ENCODE assay signal across 8 cellular contexts in the genomic region with DNA sequence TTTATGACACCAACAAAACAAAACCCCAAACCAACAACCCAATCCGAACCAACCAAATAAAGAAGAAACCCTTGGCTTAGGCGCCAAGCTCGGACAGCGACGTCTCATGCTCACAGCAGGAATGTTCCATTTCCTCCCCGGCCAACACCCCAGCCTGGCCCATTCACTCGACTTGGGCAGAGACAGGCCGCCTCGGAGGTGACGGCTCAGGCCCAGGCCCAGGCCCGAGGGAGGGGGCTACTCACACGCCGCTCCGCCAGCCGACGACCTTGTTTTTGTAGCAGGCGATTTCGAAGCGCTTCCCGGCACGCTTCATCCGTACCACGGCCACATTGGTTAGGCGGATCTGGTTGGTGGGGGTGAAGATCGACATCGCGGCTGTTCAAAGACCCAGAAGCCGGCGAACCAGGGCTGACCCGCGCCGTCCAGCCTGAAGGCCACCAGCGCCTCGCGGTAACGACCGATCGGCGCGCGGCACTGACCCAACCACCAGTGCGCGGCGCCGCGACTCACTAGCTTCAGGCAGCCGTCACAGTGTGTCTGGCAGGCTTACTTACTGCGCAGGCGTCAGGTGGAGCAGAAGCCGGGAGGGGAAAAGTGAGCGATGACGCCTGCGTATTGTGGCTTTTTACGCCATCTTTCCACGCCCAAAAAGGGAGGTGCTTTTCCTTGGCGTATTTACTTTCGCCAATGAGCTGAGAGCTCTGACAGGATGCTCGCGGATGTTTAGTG. TPM values are rescaled to one million over a fixed set of nuclear protein-coding genes. Genes with fewer than 3 reads are reported as not detected.
DNase-seq lines count a peak whose midpoint lies in the region; ATAC-seq and TF ChIP-seq lines count a peak whose summit lies in the region.
"Not testable (repeated sequence)": the region's sequence is repeated elsewhere in the genome, so short reads cannot be mapped to it uniquely, and the experiment has no call there.

TSS of gene SBDS (minus strand) at position 542 of the 732 bp plus-strand sequence. CDS start at position 373, 169 bp downstream.

- not testable (repeated sequence) for H3K9me2 ChIP-seq in DOHH2 (replicated peaks; ENCODE audit: control insufficient read depth, low read length); GM23338 (ENCODE audit: insufficient read depth)

- not testable (repeated sequence) for H4K20me1 ChIP-seq in DOHH2 (ENCODE audit: control insufficient read depth, insufficient read depth, low read depth, low read length); GM23338 (replicated peaks; ENCODE audit: insufficient read depth)

- not testable (repeated sequence) for H3F3A ChIP-seq in DOHH2 (ENCODE audit: control insufficient read depth, insufficient read depth); GM23338 (replicated peaks; ENCODE audit: low read depth)

- H3K4me3 ChIP-seq in DOHH2 (ENCODE audit: low read length) (peak within 1 kb of the TSS; percentile 86), GM23338 (peak within 1 kb of the TSS; percentile 66)

- H3K9me3 Mint-ChIP-seq in GM23338; naive B cell; stimulated activated memory B cell treated with anti-CD40 and anti-IgM and Interleukin-4, amounts not matched to agents 10 μg/mL and 1 μg/mL and 100 μg/mL, for 72 hours: not testable (repeated sequence)

- H3K27ac Mint-ChIP-seq in GM23338 (peak within 1 kb of the TSS; percentile 98), naive B cell (peak within 1 kb of the TSS; percentile 100)
- H3K27ac Mint-ChIP-seq in stimulated activated memory B cell treated with anti-CD40 and anti-IgM and Interleukin-4, amounts not matched to agents 10 μg/mL and 1 μg/mL and 100 μg/mL, for 72 hours: peak within 1 kb of the TSS; percentile 99

- H3K79me2 ChIP-seq in DOHH2 (ENCODE audit: control insufficient read depth, low read length) (peaks cover 51% of the 10 kb centered on the region), GM23338 (replicated peaks; ENCODE audit: insufficient read depth) (peaks cover 20% of the 10 kb centered on the region)

- H3K36me3 Mint-ChIP-seq in GM23338 (ENCODE audit: low read depth): peaks cover 32% of the 10 kb centered on the region
- H3K36me3 Mint-ChIP-seq in naive B cell: not testable (repeated sequence)
- H3K36me3 Mint-ChIP-seq in stimulated activated memory B cell treated with anti-CD40 and anti-IgM and Interleukin-4, amounts not matched to agents 10 μg/mL and 1 μg/mL and 100 μg/mL, for 72 hours: peaks cover 12% of the 10 kb centered on the region

- H3K4me3 Mint-ChIP-seq in GM23338 (peak within 1 kb of the TSS; percentile 91), naive B cell (peak within 1 kb of the TSS; percentile 94 to 100 (median 100))
- peak within 1 kb of the TSS; percentile 100 for H3K4me3 Mint-ChIP-seq in stimulated activated memory B cell treated with anti-CD40 and anti-IgM and Interleukin-4, amounts not matched to agents 10 μg/mL and 1 μg/mL and 100 μg/mL, for 72 hours

- not testable (repeated sequence) for H3K9me3 ChIP-seq in DOHH2 (ENCODE audit: control insufficient read depth, insufficient read depth, low read length)

- peaks cover 22% of the 10 kb centered on the region for H3K4me1 ChIP-seq in DOHH2 (ENCODE audit: control insufficient read depth, low read length)
- not testable (repeated sequence) for H3K4me1 ChIP-seq in GM23338 (ENCODE audit: insufficient read depth)

- H3K27ac ChIP-seq in DOHH2 (ENCODE audit: low read depth, low read length) (peak within 1 kb of the TSS; percentile 53), GM23338 (ENCODE audit: low read depth) (peak within 1 kb of the TSS; percentile 85)

- H3K4me1 Mint-ChIP-seq in GM23338: not testable (repeated sequence)
- H3K4me1 Mint-ChIP-seq in naive B cell: peaks cover 15 to 32% (median 16%) of the 10 kb centered on the region in 3 donors
- H3K4me1 Mint-ChIP-seq in stimulated activated memory B cell treated with anti-CD40 and anti-IgM and Interleukin-4, amounts not matched to agents 10 μg/mL and 1 μg/mL and 100 μg/mL, for 72 hours: peaks cover 13% of the 10 kb centered on the region

- H3K27me3 ChIP-seq in DOHH2 (ENCODE audit: control insufficient read depth, low read length); GM23338 (ENCODE audit: insufficient read depth): not testable (repeated sequence)

- peaks cover 33% of the 10 kb centered on the region for H3K36me3 ChIP-seq in DOHH2 (ENCODE audit: control insufficient read depth, low read length)
- H3K36me3 ChIP-seq in GM23338 (ENCODE audit: insufficient read depth): not testable (repeated sequence)

- TF ChIP-seq CTCF in DOHH2 (IDR thresholded peaks at IDR 0.05; ENCODE audit: low read depth, low read length, poor library complexity, severe bottlenecking): not testable (repeated sequence)
- 0 out of 4 replicates have a peak, but pooled peaks of 1 of the 2 experiments have one; percentile 18 for TF ChIP-seq CTCF in GM23338 (conservative IDR thresholded peaks at IDR 0.05; ENCODE audit: low read depth in 2 of 2)

- H3K4me2 ChIP-seq in DOHH2 (ENCODE audit: low read length) (peak within 1 kb of the TSS; percentile 72), GM23338 (peak within 1 kb of the TSS; percentile 74)

- DNase-seq in GM23338 (ENCODE audit: low spot score) (peak; percentile 99), LHCN-M2 (ENCODE audit: low read depth) (peak; percentile 100), RPMI8226 (peak; percentile 99), fibroblast of gingiva (ENCODE audit: low read depth) (peak; percentile 99), naive B cell (peak; percentile 94)
- peak; percentile 76 to 88 for DNase-seq in activated T-helper 1 cell treated with anti-CD3 and anti-CD28 coated beads, Interleukin-2, amount 50 U/mL, for 16 hours (ENCODE audit: low read depth in 1 of 2, low spot score in 1 of 2)

- H2AFZ ChIP-seq in GM23338: not testable (repeated sequence)

- ATAC-seq in GM23338: peak; percentile 72
- peak; percentile 59 to 63 for ATAC-seq in naive B cell (ENCODE audit: low read depth in 2 of 2)
- peak; percentile 86 for ATAC-seq in stimulated activated memory B cell treated with anti-CD40 and anti-IgM and Interleukin-4, amounts not matched to agents 10 μg/mL and 1 μg/mL and 100 μg/mL, for 72 hours

- not testable (repeated sequence) for H3K27me3 Mint-ChIP-seq in GM23338 (ENCODE audit: insufficient read depth, low read depth, poor library complexity); naive B cell; stimulated activated memory B cell treated with anti-CD40 and anti-IgM and Interleukin-4, amounts not matched to agents 10 μg/mL and 1 μg/mL and 100 μg/mL, for 72 hours

TF ChIP-seq in GM23338, 12 proteins besides CTCF, POLR2A, EP300 and RAD21:
- TF ChIP-seq CREB1 (CRISPR knock-in tag; IDR thresholded peaks at IDR 0.05; ENCODE audit: low read depth) (peak; percentile 88), POLR2AphosphoS5 (IDR thresholded peaks at IDR 0.05; ENCODE audit: low read depth) (peak; percentile 88)
TF ChIP-seq in GM23338: peak in this region for 2; not testable (repeated sequence) for 10.

RNA-seq across cellular contexts. Expression of gene SBDS, which starts in this region (rescaled TPM):
- total RNA-seq in GM23338 (2014; rRNA removed; shearing (Covaris generic)): 14.4 and 20.5 TPM in 2 replicates
- 32.7 and 34.4 TPM in 2 replicates for polyA plus RNA-seq in GM23338 (2016; fragmentation: Nextera tagmentation; extraction: Ambion mirVana)
- total RNA-seq in LHCN-M2 (2014; rRNA removed): 216 and 247 TPM in 2 replicates
- polyA plus RNA-seq in LHCN-M2 (2012): 179 TPM
- 100 to 1,000 TPM in 1 of 6 donors, 10 to 100 TPM in 5; 47.5 to 105 (median 67.4) TPM for polyA plus RNA-seq in naive B cell (ENCODE audit: low read depth in 6 of 6)

Comparison
In these comparisons a context has a peak if more than half of its experiments do, and no peak if none do; other contexts are left out.
1. Peak in every context shown above with its lines: DNase-seq, ATAC-seq, H3K4me3 ChIP-seq and H3K27ac ChIP-seq.
2. RNA of gene SBDS (total RNA-seq): 216 to 247 TPM in LHCN-M2; 14.4 to 20.5 TPM in GM23338; every median in the first group is over 10 times any median in the second.